ENCODE assay signal across 9 cellular contexts in genomic region chr17:42414782-42415409, GRCh38. TPM values are rescaled to one million over a fixed set of nuclear protein-coding genes. Genes with fewer than 3 reads are reported as not detected.
DNase-seq lines count a peak whose midpoint lies in the region; ATAC-seq and TF ChIP-seq lines count a peak whose summit lies in the region.
"Had no signal": no experiment of that assay in that cellular context is flagged by ENCODE, and none has a peak within 500 bp of the region (broad histone marks: within the 10 kb centered on the region; RNA-seq: fewer than 3 reads in every experiment).

No MANE protein-coding gene starts in this region.

- intact Hi-C loops in Caco-2 (cut with micrococcal nuclease; ENCODE audit: unreplicated experiment): no loop called here
- intact Hi-C loops in gastrocnemius medialis (cut with DNase I; ENCODE audit: low total_unique reads): no loop called here

- H3K27ac ChIP-seq in SU-DHL-6 (ENCODE audit: low read depth, low read length): no peak overlapping the region
- peak overlapping the region; percentile 96 to 100 (median 98) for H3K27ac ChIP-seq in gastrocnemius medialis
- H3K27ac ChIP-seq: KMS-11 had no signal

- H3F3A ChIP-seq in SU-DHL-6 (ENCODE audit: insufficient read depth): no peaks in the 10 kb centered on the region

- TF ChIP-seq POLR2A in gastrocnemius medialis (IDR thresholded peaks at IDR 0.05): no peak

- H3K9ac ChIP-seq in SU-DHL-6 (ENCODE audit: low read length): no peak overlapping the region
- H3K9ac ChIP-seq: KMS-11 had no signal

- no peaks in the 10 kb centered on the region for H4K20me1 ChIP-seq in SU-DHL-6 (ENCODE audit: low read depth, low read length)

- TF ChIP-seq CTCF in Caco-2 (IDR thresholded peaks at IDR 0.05; ENCODE audit: insufficient read depth in 1 of 2, low read depth in 1 of 2, low read length in 1 of 2, severe bottlenecking in 1 of 2, unreplicated experiment in 1 of 2) (no peak), SU-DHL-6 (IDR thresholded peaks at IDR 0.05; ENCODE audit: insufficient read depth, low read length, poor library complexity, severe bottlenecking) (no peak), gastrocnemius medialis (IDR thresholded peaks at IDR 0.05 in 4 of 5, conservative IDR thresholded peaks at IDR 0.05 in 1 of 5) (no peak)

- peaks cover 9% of the 10 kb centered on the region for H3K4me1 Mint-ChIP-seq in Caco-2 (ENCODE audit: low read depth, unreplicated experiment)
- peaks cover 20% of the 10 kb centered on the region for H3K4me1 Mint-ChIP-seq in activated naive CD8-positive, alpha-beta T cell treated with anti-CD3 and anti-CD28 coated beads, Interleukin-2, amount 50 U/mL, for 24 hours

- H3K9me3 ChIP-seq in Caco-2 (no peaks in the 10 kb centered on the region), SU-DHL-6 (ENCODE audit: insufficient read depth, low read length) (no peaks in the 10 kb centered on the region), gastrocnemius medialis (no peaks in the 10 kb centered on the region)

- H3K4me3 ChIP-seq in Caco-2 (ENCODE audit: low read depth, low read length) (no peak overlapping the region), SU-DHL-6 (ENCODE audit: insufficient read depth, low read length, poor library complexity, severe bottlenecking) (no peak overlapping the region), gastrocnemius medialis (peak overlapping the region in 2 of 4 donors; percentile 30 to 31)

- 0 out of 2 replicates have a peak, but pooled peaks cover 1% of the 10 kb centered on the region for H3K36me3 ChIP-seq in Caco-2 (ENCODE audit: control insufficient read depth, insufficient read depth, low read length)
- no peaks in the 10 kb centered on the region for H3K36me3 ChIP-seq in SU-DHL-6 (ENCODE audit: low read length)
- H3K36me3 ChIP-seq in gastrocnemius medialis: no peaks in the 10 kb centered on the region

- CTCF ChIA-PET in Caco-2 (lab: Charles Lee): interaction anchor here (1.2 kb wide), 1 partner anchor 9 kb away, joined by 4 read pairs; the partner anchor contains the start of gene CAVIN1

- no peak overlapping the region for H2AFZ ChIP-seq in SU-DHL-6 (ENCODE audit: low read depth, low read length, severe bottlenecking)

- no peaks in the 10 kb centered on the region for H3K79me2 ChIP-seq in SU-DHL-6 (ENCODE audit: insufficient read depth, low read length)

- H3K27me3 Mint-ChIP-seq in Caco-2 (ENCODE audit: insufficient read depth, unreplicated experiment): no peaks in the 10 kb centered on the region
- H3K27me3 Mint-ChIP-seq in activated naive CD8-positive, alpha-beta T cell treated with anti-CD3 and anti-CD28 coated beads, Interleukin-2, amount 50 U/mL, for 24 hours: peaks cover 2% of the 10 kb centered on the region

- H3K27me3 ChIP-seq in Caco-2 (replicated peaks; ENCODE audit: control insufficient read depth, insufficient read depth, low read length): no peaks in the 10 kb centered on the region
- no peaks in the 10 kb centered on the region for H3K27me3 ChIP-seq in SU-DHL-6 (ENCODE audit: low read length)
- H3K27me3 ChIP-seq in gastrocnemius medialis: no peaks in the 10 kb centered on the region

- no peak overlapping the region for H3K4me3 Mint-ChIP-seq in Caco-2 (ENCODE audit: unreplicated experiment)
- no peak overlapping the region for H3K4me3 Mint-ChIP-seq in activated naive CD8-positive, alpha-beta T cell treated with anti-CD3 and anti-CD28 coated beads, Interleukin-2, amount 50 U/mL, for 24 hours

- POLR2A ChIA-PET in Caco-2 (lab: Charles Lee): interaction anchor here (1.7 kb wide), 1 partner anchor 9 kb away, joined by 4 read pairs; the partner anchor contains the start of gene CAVIN1

- in situ Hi-C loops in gastrocnemius medialis (cut with MboI; ENCODE audit: low sequenced_read_pairs in 4 of 4): loop anchor here in 1 of 4 donors (10.0 kb wide), 1 partner anchor 110 kb away; no protein-coding TSS in a partner anchor

- peaks cover 27% of the 10 kb centered on the region for H3K36me3 Mint-ChIP-seq in Caco-2 (ENCODE audit: insufficient read depth, unreplicated experiment)
- H3K36me3 Mint-ChIP-seq in activated naive CD8-positive, alpha-beta T cell treated with anti-CD3 and anti-CD28 coated beads, Interleukin-2, amount 50 U/mL, for 24 hours (ENCODE audit: low read depth): no peaks in the 10 kb centered on the region

- H3K4me1 ChIP-seq in Caco-2 (no peaks in the 10 kb centered on the region), gastrocnemius medialis (peaks cover 79 to 85% of the 10 kb centered on the region in 2 donors)

- peak; percentile 82 for ATAC-seq in activated naive CD8-positive, alpha-beta T cell treated with anti-CD3 and anti-CD28 coated beads, Interleukin-2, amount 50 U/mL, for 24 hours
- ATAC-seq in gastrocnemius medialis: no peak
- no peak for ATAC-seq in GM19467 (IDR thresholded peaks at IDR 0.05; ENCODE audit: unreplicated experiment)

- DNase-seq in Caco-2 (no peak), gastrocnemius medialis (no peak), NCI-H1092 treated with DMSO at 0.1 percent for 48 hours (lab: John Stamatoyannopoulos, UW) (no peak), NCI-H1417 (lab: John Stamatoyannopoulos, UW) (no peak), NCI-H2029 (lab: John Stamatoyannopoulos, UW) (no peak)
- DNase-seq in activated naive CD8-positive, alpha-beta T cell treated with anti-CD3 and anti-CD28 coated beads, Interleukin-2, amount 50 U/mL, for 24 hours: peak; percentile 47

- no TSS peak for BruUV-seq in Caco-2 (replicated peaks; lab: Mats Ljungman, UMichigan)

- peak overlapping the region; percentile 31 for H3K27ac Mint-ChIP-seq in Caco-2 (ENCODE audit: unreplicated experiment)
- H3K27ac Mint-ChIP-seq in activated naive CD8-positive, alpha-beta T cell treated with anti-CD3 and anti-CD28 coated beads, Interleukin-2, amount 50 U/mL, for 24 hours: no peak overlapping the region

- no peaks in the 10 kb centered on the region for H3K9me2 ChIP-seq in SU-DHL-6 (replicated peaks; ENCODE audit: insufficient read depth, low read length)

- peak overlapping the region; percentile 4 for H3K4me2 ChIP-seq in SU-DHL-6 (ENCODE audit: low read depth, low read length, poor library complexity, severe bottlenecking)
- H3K4me2 ChIP-seq: KMS-11 had no signal

- H3K9me3 Mint-ChIP-seq in Caco-2 (ENCODE audit: unreplicated experiment): no peaks in the 10 kb centered on the region
- no peaks in the 10 kb centered on the region for H3K9me3 Mint-ChIP-seq in activated naive CD8-positive, alpha-beta T cell treated with anti-CD3 and anti-CD28 coated beads, Interleukin-2, amount 50 U/mL, for 24 hours

RNA-seq across cellular contexts. Expression of gene CAVIN1, which starts 8.2 kb away (rescaled TPM):
- total RNA-seq in Caco-2 (2022): 143 and 173 TPM in 2 replicates
- 100 to 1,000 TPM in 3 of 4 donors, 10 to 100 TPM in 1; 64.9 to 137 (median 125) TPM for total RNA-seq in gastrocnemius medialis

RNA-seq across cellular contexts. Expression of gene STAT3, which starts 26.7 kb away (rescaled TPM):
- total RNA-seq in Caco-2 (2022) (72.1 and 73.7 TPM in 2 replicates), gastrocnemius medialis (100 to 1,000 TPM in 3 of 4 donors, 10 to 100 TPM in 1; 88.4 to 203 (median 130) TPM)

RNA-seq across cellular contexts. Expression of gene ATP6V0A1, which starts 43.8 kb away (rescaled TPM):
- total RNA-seq in Caco-2 (2022) (82.8 and 103 TPM in 2 replicates), gastrocnemius medialis (100 to 1,000 TPM in 2 of 4 donors, 10 to 100 TPM in 2; 65.3 to 138 (median 95.3) TPM)
